In the genomic region with DNA sequence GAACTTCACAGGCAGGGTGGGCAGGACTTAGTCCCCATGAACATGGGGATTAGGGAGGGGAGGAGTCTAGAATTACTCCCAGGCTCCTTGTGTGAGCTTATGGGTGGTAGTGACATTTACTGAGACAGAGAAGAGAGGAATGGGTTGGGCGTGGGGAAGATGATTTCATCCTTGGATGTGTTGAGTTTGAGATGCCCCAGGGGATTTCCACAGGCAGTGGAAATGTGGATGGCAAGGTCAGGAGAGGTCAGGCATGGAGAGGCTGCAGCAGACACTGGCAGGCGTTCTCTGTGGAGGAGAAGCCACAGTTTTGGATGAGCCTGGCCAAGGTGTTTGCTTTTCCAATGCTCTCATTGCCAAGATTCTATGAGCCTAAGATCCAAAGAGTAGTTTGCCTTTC, we compare ENCODE assay signal across 22 cellular contexts.
"Had no signal": no experiment of that assay in that cellular context is flagged by ENCODE, and none has a peak within 500 bp of the region (broad histone marks: within the 10 kb centered on the region; RNA-seq: fewer than 3 reads in every experiment).

No MANE protein-coding gene starts in this region.

- H3K27me3 ChIP-seq: cardiac muscle cell, esophagus squamous epithelium, right lobe of liver, upper lobe of left lung had no signal

- H3K4me3 ChIP-seq: cardiac muscle cell, esophagus squamous epithelium, right lobe of liver, thoracic aorta, upper lobe of left lung had no signal

- H3K4me1 ChIP-seq: esophagus squamous epithelium, right lobe of liver, upper lobe of left lung had no signal

- ATAC-seq: activated CD4-positive, alpha-beta T cell treated with anti-CD3 and anti-CD28 coated beads for 36 hours; activated CD8-positive, alpha-beta memory T cell treated with anti-CD3 and anti-CD28 coated beads, Interleukin-2, amount 10 ng/mL, durations not matched to agents 7 days and 5 days; activated T-helper 17 cell treated with anti-CD3 and anti-CD28 coated beads, Interleukin-2, amount 50 U/mL, for 72 hours; left lobe of liver; stimulated activated naive B cell treated with anti-CD40 and anti-IgM and Interleukin-4, amounts not matched to agents 10 μg/mL and 1 μg/mL and 100 μg/mL, for 72 hours; WTC11 had no signal

- DNase-seq: activated CD4-positive, alpha-beta memory T cell treated with anti-CD3 and anti-CD28 coated beads for 36 hours; activated CD4-positive, alpha-beta T cell treated with anti-CD3 and anti-CD28 coated beads for 36 hours; activated CD8-positive, alpha-beta memory T cell treated with anti-CD3 and anti-CD28 coated beads, Interleukin-2, amount 10 ng/mL, durations not matched to agents 7 days and 5 days; activated naive CD4-positive, alpha-beta T cell; activated naive CD8-positive, alpha-beta T cell treated with anti-CD3 and anti-CD28 coated beads for 36 hours; amniotic stem cell; effector memory CD4-positive, alpha-beta T cell; esophagus squamous epithelium; foreskin fibroblast; hippocampal formation; islet precursor cell; mammary epithelial cell; midbrain; right lobe of liver; stimulated activated CD4-positive, alpha-beta T cell treated with anti-CD3 and anti-CD28 coated beads, Interleukin-4, amount 100 ng/mL, for 4 hours; stimulated activated naive B cell treated with anti-CD40 and anti-IgM and Interleukin-4, amounts not matched to agents 10 μg/mL and 1 μg/mL and 100 μg/mL, for 72 hours; upper lobe of left lung had no signal

- H3K27ac ChIP-seq: cardiac muscle cell, esophagus squamous epithelium, right lobe of liver, thoracic aorta, upper lobe of left lung had no signal

- H3K36me3 ChIP-seq: cardiac muscle cell, esophagus squamous epithelium, right lobe of liver, thoracic aorta, upper lobe of left lung had no signal

- H3K9me3 ChIP-seq: esophagus squamous epithelium, right lobe of liver, thoracic aorta, upper lobe of left lung had no signal
